Comparison of ENCODE assay signal across 1 cellular context in the genomic region with DNA sequence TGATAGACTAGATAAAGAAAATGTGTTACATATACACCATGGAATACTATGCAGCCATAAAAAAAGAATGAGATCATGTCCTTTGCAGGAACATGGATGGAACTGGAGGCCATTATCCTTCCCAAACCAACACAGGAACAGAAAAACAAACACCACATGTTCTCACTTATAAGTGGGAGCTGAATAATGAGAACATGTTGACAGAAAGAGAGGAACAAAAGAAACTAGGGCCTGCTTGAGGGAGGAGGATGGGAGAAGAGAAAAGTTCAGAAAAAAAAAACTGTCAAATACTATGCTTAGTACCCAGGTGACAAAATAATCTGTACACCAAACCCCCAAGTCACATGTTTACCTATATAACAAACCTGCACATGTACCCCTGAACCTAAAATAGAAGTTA.
TF ChIP-seq lines count a peak whose summit lies in the region.

No MANE protein-coding gene starts in this region.

TF ChIP-seq in endothelial cell of umbilical vein, 7 proteins besides CTCF, POLR2A, EP300 and RAD21:
- peak; percentile 18 for TF ChIP-seq JUN (IDR thresholded peaks at IDR 0.05; ENCODE audit: borderline replicate concordance, insufficient read depth, insufficient read length, low read depth)
